16 cellular contexts compared by ENCODE assay signal in the genomic region with DNA sequence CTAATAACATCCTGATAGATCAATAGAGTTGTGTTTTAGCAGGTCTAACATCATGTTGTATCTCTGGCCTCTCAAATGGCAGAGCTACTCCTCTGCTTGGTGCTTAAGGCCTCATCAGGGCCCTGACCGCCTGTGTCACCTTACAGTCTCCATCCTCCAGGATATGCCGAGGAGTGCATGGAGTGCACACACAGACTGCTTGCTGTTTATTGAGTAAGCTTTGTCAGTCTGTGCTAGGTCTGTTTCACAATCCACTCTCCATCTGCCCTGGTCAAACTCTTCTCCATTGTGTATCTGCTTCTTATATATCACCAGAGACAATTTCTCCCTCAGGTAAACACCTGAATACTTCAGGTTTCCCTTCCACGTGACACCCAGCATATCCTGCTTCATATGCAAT.
A peak's percentile ranks its signal among the peaks of the same experiment; 100 is the strongest.
DNase-seq lines count a peak whose midpoint lies in the region; ATAC-seq and TF ChIP-seq lines count a peak whose summit lies in the region.
"Had no signal": no experiment of that assay in that cellular context is flagged by ENCODE, and none has a peak within 500 bp of the region (broad histone marks: within the 10 kb centered on the region; RNA-seq: fewer than 3 reads in every experiment).

No MANE protein-coding gene starts in this region.

- no peak for TF ChIP-seq CTCF in HFFc6 (IDR thresholded peaks at IDR 0.05)

- no peak overlapping the region for H3K4me3 ChIP-seq in CD8-positive, alpha-beta memory T cell (ENCODE audit: low read length)
- H3K4me3 ChIP-seq in skeletal muscle tissue (ENCODE audit: low read length in 3 of 3), result peak overlapping the region in 1 of 3 donors; percentile 47

- POLR2A ChIA-PET in CD8-positive, alpha-beta memory T cell (lab: Charles Lee), result no interaction called here

- H3K9ac ChIP-seq in skeletal muscle tissue (ENCODE audit: low read depth in 1 of 3, low read length in 3 of 3), result peak overlapping the region in 1 of 3 donors; percentile 58

- H3K4me1 Mint-ChIP-seq in CD8-positive, alpha-beta memory T cell, result peaks cover 2 to 14% (median 4%) of the 10 kb centered on the region in 3 donors
- H3K4me1 Mint-ChIP-seq in HFFc6 (ENCODE audit: low read depth), result no peaks in the 10 kb centered on the region
- H3K4me1 Mint-ChIP-seq: CD4-positive, CD25-positive, alpha-beta regulatory T cell had no signal

- H3K9me3 Mint-ChIP-seq in CD8-positive, alpha-beta memory T cell, result peaks cover 0 to 4% (median 0%) of the 10 kb centered on the region in 5 donors
- peaks cover 5% of the 10 kb centered on the region; the same call in 1 of the 2 replicates for H3K9me3 Mint-ChIP-seq in HFFc6

- H3K27me3 ChIP-seq in CD8-positive, alpha-beta memory T cell (ENCODE audit: insufficient read depth, low read length, poor library complexity, severe bottlenecking), result no peaks in the 10 kb centered on the region
- no peaks in the 10 kb centered on the region for H3K27me3 ChIP-seq in skeletal muscle tissue (ENCODE audit: control insufficient read depth in 3 of 3, insufficient read depth in 3 of 3, low read length in 3 of 3)

- CTCF ChIA-PET in CD8-positive, alpha-beta memory T cell (lab: Charles Lee), result no interaction called here

- H3K27me3 Mint-ChIP-seq in CD8-positive, alpha-beta memory T cell, result peaks cover 0 to 6% of the 10 kb centered on the region in 2 donors
- no peaks in the 10 kb centered on the region for H3K27me3 Mint-ChIP-seq in HFFc6 (ENCODE audit: insufficient read depth)
- H3K27me3 Mint-ChIP-seq: CD4-positive, CD25-positive, alpha-beta regulatory T cell had no signal

- H3K36me3 Mint-ChIP-seq in CD8-positive, alpha-beta memory T cell, result no peaks in the 10 kb centered on the region
- H3K36me3 Mint-ChIP-seq in HFFc6 (ENCODE audit: low read depth), result no peaks in the 10 kb centered on the region
- H3K36me3 Mint-ChIP-seq: CD4-positive, CD25-positive, alpha-beta regulatory T cell had no signal

- no peak for DNase-seq in CD8-positive, alpha-beta memory T cell
- DNase-seq in NCI-H510A treated with DMSO at 0.1 percent for 48 hours (lab: John Stamatoyannopoulos, UW), result peak; percentile 86
- no peak for DNase-seq in HCEC 1CT
- no peak for DNase-seq in HFFc6
- DNase-seq: ACHN; AML-193; CD4-positive, CD25-positive, alpha-beta regulatory T cell; DND-41; NCI-H1436 treated with DMSO at 0.1 percent for 48 hours; NCI-H2081 treated with DMSO at 0.1 percent for 48 hours; NCI-H2227 treated with DMSO at 0.1 percent for 48 hours; NCI-H526 treated with DMSO at 0.1 percent for 48 hours; SHP77 treated with DMSO at 0.1 percent for 48 hours had no signal

- H3K36me3 ChIP-seq in CD8-positive, alpha-beta memory T cell (ENCODE audit: insufficient read depth, low read length), result no peaks in the 10 kb centered on the region
- no peaks in the 10 kb centered on the region for H3K36me3 ChIP-seq in skeletal muscle tissue (ENCODE audit: control insufficient read depth in 3 of 3, insufficient read depth in 3 of 3, low read length in 3 of 3)

- H3K27ac Mint-ChIP-seq in CD8-positive, alpha-beta memory T cell, result peak overlapping the region in 4 of 8 donors; percentile 0 to 95 (median 48)
- H3K27ac Mint-ChIP-seq in HFFc6, result no peak overlapping the region
- H3K27ac Mint-ChIP-seq: CD4-positive, CD25-positive, alpha-beta regulatory T cell had no signal

- no peaks in the 10 kb centered on the region for H3K4me1 ChIP-seq in CD8-positive, alpha-beta memory T cell (ENCODE audit: insufficient read depth, low read length)
- peaks cover 21 to 46% (median 22%) of the 10 kb centered on the region in 3 donors for H3K4me1 ChIP-seq in skeletal muscle tissue (ENCODE audit: control insufficient read depth in 3 of 3, insufficient read depth in 3 of 3, low read length in 3 of 3)

- ATAC-seq in GM18868 (IDR thresholded peaks at IDR 0.05; ENCODE audit: unreplicated experiment) (peak; percentile 6), HG03354 (IDR thresholded peaks at IDR 0.05; ENCODE audit: poor library complexity, severe bottlenecking, unreplicated experiment) (no peak)

- no peak overlapping the region for H3K27ac ChIP-seq in CD8-positive, alpha-beta memory T cell (ENCODE audit: low read depth, low read length)
- H3K27ac ChIP-seq in skeletal muscle tissue (ENCODE audit: low read depth, low read length), result peak overlapping the region; percentile 69

- H3K9me3 ChIP-seq in CD8-positive, alpha-beta memory T cell (ENCODE audit: low read length), result no peaks in the 10 kb centered on the region
- no peaks in the 10 kb centered on the region for H3K9me3 ChIP-seq in skeletal muscle tissue (ENCODE audit: control insufficient read depth in 3 of 3, low read length in 3 of 3)

- H3K4me3 Mint-ChIP-seq in CD8-positive, alpha-beta memory T cell, result peak overlapping the region in 6 of 7 donors; percentile 57 to 89 (median 70)
- H3K4me3 Mint-ChIP-seq in HFFc6, result no peak overlapping the region
- H3K4me3 Mint-ChIP-seq: CD4-positive, CD25-positive, alpha-beta regulatory T cell had no signal
